In the genomic region with DNA sequence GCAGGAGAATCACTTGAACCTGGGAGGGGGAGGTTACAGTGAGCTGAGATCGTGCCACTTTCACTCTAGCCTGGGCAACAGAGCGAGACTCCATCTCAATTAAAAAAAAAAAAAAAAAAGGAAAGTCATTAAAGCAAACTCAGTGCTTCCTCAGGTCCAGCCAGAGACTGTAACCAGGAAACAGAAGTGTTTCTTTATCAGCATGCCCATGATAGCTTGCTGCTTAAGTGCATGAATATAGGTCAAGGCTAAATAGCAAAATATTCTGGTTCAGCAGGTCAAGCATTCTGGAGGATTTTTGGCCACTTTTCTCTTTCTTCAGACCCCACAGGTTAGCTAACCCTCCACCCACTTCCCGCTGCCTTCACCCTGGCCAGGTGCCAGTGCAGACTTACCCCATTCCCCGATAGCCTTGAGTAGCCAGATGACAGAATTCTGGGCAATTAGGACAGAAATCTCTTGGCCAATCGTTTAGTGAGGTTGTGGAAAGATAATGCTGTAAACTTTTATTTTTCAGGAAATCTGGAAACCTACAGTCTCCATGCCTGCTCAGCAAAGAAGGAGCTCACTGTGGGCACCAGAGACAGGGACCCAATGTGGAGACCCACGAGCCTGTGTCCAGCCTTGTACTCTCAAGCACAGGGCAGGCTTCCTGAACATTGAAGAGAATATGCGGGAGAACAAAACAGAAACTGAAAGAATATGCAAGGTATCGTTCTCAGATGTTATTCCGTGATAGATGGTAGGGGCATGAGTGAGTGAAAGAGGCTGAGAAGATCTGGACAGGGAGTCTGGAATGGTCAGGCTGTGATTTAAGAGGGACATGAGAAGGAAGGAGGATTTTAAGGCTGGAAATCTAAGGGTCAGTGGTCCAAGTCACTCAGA, we compare ENCODE assay signal across 9 cellular contexts. TPM values are rescaled to one million over a fixed set of nuclear protein-coding genes. Genes with fewer than 3 reads are reported as not detected.
DNase-seq lines count a peak whose midpoint lies in the region; ATAC-seq and TF ChIP-seq lines count a peak whose summit lies in the region.
"Had no signal": no experiment of that assay in that cellular context is flagged by ENCODE, and none has a peak within 500 bp of the region (broad histone marks: within the 10 kb centered on the region; RNA-seq: fewer than 3 reads in every experiment).

No MANE protein-coding gene starts in this region.

- TF ChIP-seq CTCF in H9 (conservative IDR thresholded peaks at IDR 0.05) = no peak

- H3K4me3 ChIP-seq in mucosa of rectum (ENCODE audit: low read length in 2 of 2) = peak overlapping the region; percentile 46 to 50

- H3K23ac ChIP-seq in H9 (ENCODE audit: insufficient read length, low read depth, low read length) = no peak overlapping the region

- no peaks in the 10 kb centered on the region for H4K20me1 ChIP-seq in H9 (ENCODE audit: control insufficient read depth, insufficient read depth, insufficient read length)

- no peak overlapping the region for H3K4me3 Mint-ChIP-seq in H9

- H2BK5ac ChIP-seq in H9 (ENCODE audit: insufficient read length, low read length) = no peak overlapping the region

- no CpG with 5 or more reads among the region's 9 CpGs for WGBS in H9 (ENCODE audit: extremely low coverage, insufficient read length, low lambda C conversion rate)

- H2BK120ac ChIP-seq in H9 (ENCODE audit: low read depth, low read length, poor library complexity, severe bottlenecking) = no peak overlapping the region

- H3K4me2 ChIP-seq in H9 (ENCODE audit: insufficient read depth, insufficient read length, low read length) = no peak overlapping the region

- no peak overlapping the region for H3T11ph ChIP-seq in H9 (ENCODE audit: low read length)

- H3K27me3 Mint-ChIP-seq in H9 (ENCODE audit: low read depth) = peaks cover 12% of the 10 kb centered on the region

- no peaks in the 10 kb centered on the region for H3K36me3 ChIP-seq in mucosa of rectum (ENCODE audit: control insufficient read depth in 2 of 2, insufficient read depth in 2 of 2, low read length in 2 of 2)

- ATAC-seq in GM18502 (IDR thresholded peaks at IDR 0.05; ENCODE audit: poor library complexity, unreplicated experiment) = peak; percentile 62
- ATAC-seq in HG02642 (IDR thresholded peaks at IDR 0.05; ENCODE audit: poor library complexity, unreplicated experiment) = peak; percentile 76
- peak; percentile 45 for ATAC-seq in SK-N-SH treated with all-trans-retinoic acid at 6 μM for 48 hours

- H4K5ac ChIP-seq in H9 (ENCODE audit: insufficient read length, low read depth, low read length) = no peak overlapping the region

- no peak overlapping the region for H3K27ac ChIP-seq in mucosa of rectum (ENCODE audit: low read depth in 2 of 2, low read length in 2 of 2)
- H3K27ac ChIP-seq in H9 (ENCODE audit: insufficient read length, low read depth, low read length) = no peak overlapping the region
- H3K27ac ChIP-seq: skin epidermis had no signal

- no peak overlapping the region for H3K18ac ChIP-seq in H9 (ENCODE audit: insufficient read length, low read depth, low read length)

- no peak overlapping the region for H4K8ac ChIP-seq in H9 (replicated peaks; ENCODE audit: insufficient read length, low read depth, low read length)

- H3K36me3 Mint-ChIP-seq in H9 (ENCODE audit: insufficient read depth in 1 of 3, low read depth in 3 of 3) = no peaks in the 10 kb centered on the region

- no peaks in the 10 kb centered on the region for H3K79me2 ChIP-seq in H9 (ENCODE audit: insufficient read depth, low read length)

- H2AK5ac ChIP-seq in H9 (ENCODE audit: insufficient read length, low read length) = no peak overlapping the region

- H3K79me1 ChIP-seq in H9 (ENCODE audit: insufficient read depth, low read depth, low read length, poor library complexity, severe bottlenecking) = no peaks in the 10 kb centered on the region

- no peak overlapping the region for H3K56ac ChIP-seq in H9 (ENCODE audit: insufficient read length, low read depth, low read length)

- H4K91ac ChIP-seq in H9 (ENCODE audit: insufficient read length, low read depth, low read length) = no peak overlapping the region

- H3K9ac ChIP-seq in mucosa of rectum (ENCODE audit: low read depth in 1 of 2, low read length in 2 of 2) (no peak overlapping the region), H9 (ENCODE audit: extremely low read depth, insufficient read length, low read length) (no peak overlapping the region)

- DNase-seq in H9 (no peak), amygdala (lab: John Stamatoyannopoulos, UW) (no peak), GOT3 (lab: John Stamatoyannopoulos, UW) (no peak), SIG-M5 treated with dmso at 0.1 percent for 504 hours (lab: John Stamatoyannopoulos, UW; ENCODE audit: unreplicated experiment) (no peak)

- H3K4ac ChIP-seq in H9 (ENCODE audit: low read depth, low read length) = no peak overlapping the region

- H2BK15ac ChIP-seq in H9 (ENCODE audit: low read depth, low read length) = no peak overlapping the region

- peaks cover 4% of the 10 kb centered on the region for H3K23me2 ChIP-seq in H9 (ENCODE audit: insufficient read length, low read depth, low read length, poor library complexity, severe bottlenecking)

- H3K9me3 Mint-ChIP-seq in H9 = no peaks in the 10 kb centered on the region; a peak in 1 of 5 replicates

- H3K4me1 ChIP-seq in mucosa of rectum (ENCODE audit: control insufficient read depth in 2 of 2, insufficient read depth in 2 of 2, low read length in 2 of 2) (no peaks in the 10 kb centered on the region), H9 (ENCODE audit: insufficient read depth, low read length) (no peaks in the 10 kb centered on the region)

- H3K4me1 Mint-ChIP-seq in H9 = peaks cover 24 to 31% of the 10 kb centered on the region in 2 experiments

- H3K27me3 ChIP-seq in mucosa of rectum (ENCODE audit: control insufficient read depth in 2 of 2, insufficient read depth in 2 of 2, low read length in 2 of 2) (peaks cover 0 to 6% of the 10 kb centered on the region in 2 donors), H9 (ENCODE audit: insufficient read depth, low read length) (no peaks in the 10 kb centered on the region)

- no peak overlapping the region for H2AFZ ChIP-seq in H9 (ENCODE audit: low read length)

- no peak overlapping the region for H3K27ac Mint-ChIP-seq in H9

- H3K14ac ChIP-seq in H9 (ENCODE audit: insufficient read depth, low read length) = no peak overlapping the region

- no peak overlapping the region for H2BK20ac ChIP-seq in H9 (ENCODE audit: low read depth, low read length, poor library complexity, severe bottlenecking)

- H3K9me3 ChIP-seq in mucosa of rectum (ENCODE audit: control insufficient read depth in 2 of 2, low read length in 2 of 2) = no peaks in the 10 kb centered on the region
- no peaks in the 10 kb centered on the region for H3K9me3 ChIP-seq in H9 (ENCODE audit: control insufficient read depth, low read depth, low read length)

- no peak overlapping the region for H2BK12ac ChIP-seq in H9 (ENCODE audit: insufficient read length, low read depth, low read length)

TF ChIP-seq in SK-N-SH treated with all-trans-retinoic acid at 6 μM for 48 hours, 23 proteins besides CTCF, POLR2A, EP300 and RAD21:
- TF ChIP-seq ESRRG (CRISPR knock-in tag; IDR thresholded peaks at IDR 0.05) (no peak), PPARA (CRISPR knock-in tag; IDR thresholded peaks at IDR 0.05; ENCODE audit: borderline replicate concordance) (no peak), SNAI2 (CRISPR knock-in tag; IDR thresholded peaks at IDR 0.05) (no peak), ZC3H10 (CRISPR knock-in tag; IDR thresholded peaks at IDR 0.05) (no peak), ARNTL (CRISPR knock-in tag; IDR thresholded peaks at IDR 0.05; ENCODE audit: borderline replicate concordance, low read depth) (no peak), OSR1 (CRISPR knock-in tag; IDR thresholded peaks at IDR 0.05) (no peak), ZFP30 (CRISPR knock-in tag; IDR thresholded peaks at IDR 0.05) (no peak), TOX (CRISPR knock-in tag; IDR thresholded peaks at IDR 0.05; ENCODE audit: borderline replicate concordance) (no peak), ZNF565 (CRISPR knock-in tag; conservative IDR thresholded peaks at IDR 0.05; ENCODE audit: low read depth) (no peak), ISL1 (CRISPR knock-in tag; IDR thresholded peaks at IDR 0.05) (no peak), BACH2 (CRISPR knock-in tag; IDR thresholded peaks at IDR 0.05; ENCODE audit: borderline replicate concordance) (no peak)
TF ChIP-seq in SK-N-SH treated with all-trans-retinoic acid at 6 μM for 48 hours: peak in this region for 0.

RNA-seq across cellular contexts. Expression of gene UGT3A2, which starts 4.2 kb away (rescaled TPM):
- 13.4 and 13.7 TPM in 2 replicates for total RNA-seq in H9 (2021)
